8 cellular contexts compared by ENCODE assay signal in the genomic region with DNA sequence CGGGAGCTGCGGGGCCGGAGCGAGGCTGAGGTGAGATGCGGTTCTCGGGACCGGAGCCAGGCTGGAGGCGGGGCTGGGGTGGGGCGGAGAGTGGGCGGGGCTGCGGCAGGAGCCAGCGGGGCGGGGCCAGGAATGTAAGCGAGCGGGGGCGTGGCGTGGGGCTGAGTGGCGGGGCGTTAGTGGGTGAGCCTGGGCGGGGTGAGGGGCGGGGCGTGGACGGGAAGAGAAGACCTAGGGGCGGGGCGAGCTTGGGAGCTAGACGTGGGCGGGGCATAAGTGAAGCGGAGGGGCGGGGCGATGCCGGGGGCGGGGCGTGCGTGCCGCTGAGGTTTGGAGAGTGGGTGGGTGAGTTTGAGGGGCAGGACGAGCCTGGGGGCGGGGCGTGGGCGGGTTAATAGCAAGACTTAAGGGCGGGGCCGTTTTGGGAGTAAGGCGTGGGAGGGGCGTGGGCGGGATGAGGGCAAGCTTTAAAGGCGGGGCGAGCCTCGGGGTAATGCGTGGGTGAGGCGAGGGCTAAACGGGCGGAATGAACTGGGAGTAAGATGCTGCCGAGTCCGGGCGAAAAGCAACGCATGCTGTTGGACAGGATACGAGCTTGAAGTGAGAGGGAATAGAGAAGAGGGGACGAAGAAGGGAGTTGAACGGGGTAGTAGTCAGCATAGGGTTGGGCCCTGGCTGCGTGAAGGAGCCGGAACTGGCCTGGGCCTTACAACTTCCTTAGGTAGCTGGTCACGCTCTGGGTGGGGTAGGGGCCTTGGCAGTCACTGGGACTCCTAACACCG. TPM values are rescaled to one million over a fixed set of nuclear protein-coding genes. Genes with fewer than 3 reads are reported as not detected.
A peak's percentile ranks its signal among the peaks of the same experiment; 100 is the strongest.
DNase-seq lines count a peak whose midpoint lies in the region; ATAC-seq and TF ChIP-seq lines count a peak whose summit lies in the region.

No MANE protein-coding gene starts in this region.

- H3K27ac Mint-ChIP-seq in progenitor cell of endocrine pancreas = peak overlapping the region; percentile 94

- peak overlapping the region; percentile 70 for H3K4me3 Mint-ChIP-seq in progenitor cell of endocrine pancreas (ENCODE audit: low read depth)

- TF ChIP-seq CTCF in GM10266 (IDR thresholded peaks at IDR 0.05; ENCODE audit: control insufficient read depth, insufficient read depth, low read depth, missing control alignments) (no peak), adrenal gland (IDR thresholded peaks at IDR 0.05) (no peak), progenitor cell of endocrine pancreas (IDR thresholded peaks at IDR 0.05; ENCODE audit: unreplicated experiment) (no peak), upper lobe of right lung (IDR thresholded peaks at IDR 0.05) (no peak)

- 0 to 2% (median 1%) methylated on average over 28 to 62 of the region's 62 CpGs for WGBS in adrenal gland, 4 donors

- H3K27me3 ChIP-seq in adrenal gland (peaks cover 25% of the 10 kb centered on the region), upper lobe of right lung (peaks cover 18% of the 10 kb centered on the region)

- H3K4me1 Mint-ChIP-seq in progenitor cell of endocrine pancreas (ENCODE audit: low read depth) = peaks cover 15% of the 10 kb centered on the region

- TF ChIP-seq POLR2A in adrenal gland (IDR thresholded peaks at IDR 0.05) = peak; percentile 13 to 65

- H3K27ac ChIP-seq in adrenal gland = peak overlapping the region; percentile 85 to 97 (median 88)
- H3K27ac ChIP-seq in upper lobe of right lung = peak overlapping the region; percentile 78

- H3K36me3 ChIP-seq in adrenal gland (replicated peaks in 1 of 2) (peaks cover 0 to 11% of the 10 kb centered on the region in 2 donors), upper lobe of right lung (peaks cover 13% of the 10 kb centered on the region)

- H3K9me3 Mint-ChIP-seq in progenitor cell of endocrine pancreas (ENCODE audit: low read depth) = no peaks in the 10 kb centered on the region

- H3K4me3 ChIP-seq in adrenal gland (peak overlapping the region in 3 of 4 donors; percentile 22 to 96 (median 56)), upper lobe of right lung (peak overlapping the region; percentile 74)

- H3K36me3 Mint-ChIP-seq in progenitor cell of endocrine pancreas (ENCODE audit: insufficient read depth) = peaks cover 3% of the 10 kb centered on the region

- H3K27me3 Mint-ChIP-seq in progenitor cell of endocrine pancreas = peaks cover 21% of the 10 kb centered on the region

- intact Hi-C loops in adrenal gland (cut with DNase I) (no loop called here), left cardiac atrium (cut with DNase I) (no loop called here), upper lobe of right lung (cut with DNase I) (no loop called here)

- peaks cover 35 to 43% of the 10 kb centered on the region in 2 donors for H3K4me1 ChIP-seq in adrenal gland (replicated peaks in 1 of 2)
- peaks cover 42% of the 10 kb centered on the region for H3K4me1 ChIP-seq in upper lobe of right lung

- H3K9me3 ChIP-seq in adrenal gland (replicated peaks in 1 of 3) (no peaks in the 10 kb centered on the region), upper lobe of right lung (no peaks in the 10 kb centered on the region)

- ATAC-seq in HG02678 (IDR thresholded peaks at IDR 0.05; ENCODE audit: unreplicated experiment) = peak; percentile 54
- ATAC-seq in left cardiac atrium = peak; percentile 88
- ATAC-seq in upper lobe of right lung = peak; percentile 91

- DNase-seq in GM10266 (ENCODE audit: extremely low spot score) (peak; percentile 99), NCI-H1436 (lab: John Stamatoyannopoulos, UW) (peak; percentile 100), T follicular helper cell (ENCODE audit: low read depth) (peak; percentile 100), adrenal gland (peak; percentile 100), left cardiac atrium (peak; percentile 100), progenitor cell of endocrine pancreas (ENCODE audit: low spot score, unreplicated experiment) (peak; percentile 92), upper lobe of right lung (peak; percentile 100)

RNA-seq across cellular contexts. Expression of gene SNAPC2, which starts 0.6 kb away (rescaled TPM):
- total RNA-seq in adrenal gland = 10 to 100 TPM; 12.7 to 38.2 (median 23.7) TPM
- 10 to 100 TPM in 2 of 3 donors, 1 to 10 TPM in 1; 8.2 to 20.7 (median 16.0) TPM for polyA plus RNA-seq in adrenal gland
- 10 to 100 TPM in 1 of 2 donors, 1 to 10 TPM in 1; 9.6 to 13.9 TPM for total RNA-seq in left cardiac atrium
- total RNA-seq in progenitor cell of endocrine pancreas = 9.9 and 10.8 TPM in 2 replicates
- 28.9 TPM for total RNA-seq in upper lobe of right lung

RNA-seq across cellular contexts. Expression of gene CTXN1, which starts 5.2 kb away (rescaled TPM):
- total RNA-seq in adrenal gland (10 to 100 TPM in 5 of 8 donors, 1 to 10 TPM in 3; 2.4 to 17.9 (median 10.7) TPM), left cardiac atrium (under 1 TPM; 0.91 to 0.97 TPM), progenitor cell of endocrine pancreas (97.9 and 114 TPM in 2 replicates), upper lobe of right lung (1.2 TPM)
- 10 to 100 TPM in 2 of 3 donors, not detected in 1; 10.4 to 12.2 TPM for polyA plus RNA-seq in adrenal gland

RNA-seq across cellular contexts. Expression of gene TGFBR3L, which starts 6.1 kb away (rescaled TPM):
- total RNA-seq in adrenal gland (1 to 10 TPM in 3 of 8 donors, under 1 TPM in 2, not detected in 3; 0.23 to 7.0 (median 2.1) TPM), left cardiac atrium (10 to 100 TPM in 1 of 2 donors, 1 to 10 TPM in 1; 9.7 to 13.6 TPM), progenitor cell of endocrine pancreas (0.67 and 1.1 TPM in 2 replicates), upper lobe of right lung (1.2 TPM)
- polyA plus RNA-seq in adrenal gland = 1 to 10 TPM in 2 of 3 donors, under 1 TPM in 1; 0.62 to 3.3 (median 1.2) TPM

RNA-seq across cellular contexts. Expression of gene MAP2K7, which starts 17.0 kb away (rescaled TPM):
- total RNA-seq in adrenal gland (10 to 100 TPM in 6 of 8 donors, 1 to 10 TPM in 2; 9.2 to 41.2 (median 23.2) TPM), left cardiac atrium (10 to 100 TPM; 24.3 to 25.8 TPM), progenitor cell of endocrine pancreas (50.7 and 53.5 TPM in 2 replicates), upper lobe of right lung (36.4 TPM)
- polyA plus RNA-seq in adrenal gland = 100 to 1,000 TPM in 1 of 3 donors, 10 to 100 TPM in 1, 1 to 10 TPM in 1; 7.5 to 110 (median 21.7) TPM

RNA-seq across cellular contexts. Expression of gene TIMM44, which starts 22.8 kb away (rescaled TPM):
- total RNA-seq in adrenal gland (10 to 100 TPM; 50.6 to 88.2 (median 60.8) TPM), left cardiac atrium (10 to 100 TPM; 70.6 to 73.8 TPM), progenitor cell of endocrine pancreas (75.0 and 75.2 TPM in 2 replicates), upper lobe of right lung (49.8 TPM)
- 100 to 1,000 TPM in 2 of 3 donors, 10 to 100 TPM in 1; 58.3 to 218 (median 183) TPM for polyA plus RNA-seq in adrenal gland

Comparison
In these comparisons a context has a peak if more than half of its experiments do, and no peak if none do; other contexts are left out.
1. Peak in every context shown above with its lines: DNase-seq, ATAC-seq, H3K4me3 ChIP-seq and H3K27ac ChIP-seq.